Comparison of ENCODE assay signal across 8 cellular contexts in genomic region chr6:32868257-32868788, GRCh38. TPM values are rescaled to one million over a fixed set of nuclear protein-coding genes. Genes with fewer than 3 reads are reported as not detected.
DNase-seq lines count a peak whose midpoint lies in the region; ATAC-seq and TF ChIP-seq lines count a peak whose summit lies in the region.

No MANE protein-coding gene starts in this region.

- DNase-seq in COR-L47 (lab: John Stamatoyannopoulos, UW): peak; percentile 40
- DNase-seq in HK-2 (ENCODE audit: unreplicated experiment): peak; percentile 73
- DNase-seq in activated CD8-positive, alpha-beta memory T cell treated with anti-CD3 and anti-CD28 coated beads, Interleukin-2, amount 50 U/mL, for 48 hours: peak; percentile 95
- peak; percentile 80 for DNase-seq in natural killer cell treated with Interleukin-12 subunit alpha and Interleukin-12 subunit beta and Interleukin-15 and Interleukin-18, amount 100 ng/mL, for 72 hours (ENCODE audit: low spot score)
- DNase-seq in stimulated activated naive CD4-positive, alpha-beta T cell treated with Interleukin-2 at 50 U/mL for 16 hours (lab: John Stamatoyannopoulos, UW): peak; percentile 81
- DNase-seq in cortex of kidney (lab: John Stamatoyannopoulos, UW): no peak

- H3K36me3 ChIP-seq in OCI-LY3 (replicated peaks; ENCODE audit: low read depth, low read length): no peaks in the 10 kb centered on the region

- H3K27ac ChIP-seq in OCI-LY3 (ENCODE audit: low read length): no peak overlapping the region

- peaks cover 0 to 4% of the 10 kb centered on the region in 2 donors for H3K27me3 Mint-ChIP-seq in natural killer cell treated with Interleukin-12 subunit alpha and Interleukin-12 subunit beta and Interleukin-15 and Interleukin-18, amount 100 ng/mL, for 72 hours

- no peak overlapping the region for H3K4me3 Mint-ChIP-seq in natural killer cell treated with Interleukin-12 subunit alpha and Interleukin-12 subunit beta and Interleukin-15 and Interleukin-18, amount 100 ng/mL, for 72 hours

- peaks cover 15% of the 10 kb centered on the region for H3K27me3 ChIP-seq in OCI-LY3 (ENCODE audit: low read depth, low read length)

- no peaks in the 10 kb centered on the region for H3K79me2 ChIP-seq in OCI-LY3 (ENCODE audit: low read length)

- peaks cover 6 to 31% of the 10 kb centered on the region in 2 donors for H3K4me1 Mint-ChIP-seq in natural killer cell treated with Interleukin-12 subunit alpha and Interleukin-12 subunit beta and Interleukin-15 and Interleukin-18, amount 100 ng/mL, for 72 hours (ENCODE audit: low read depth in 2 of 2)

- H3K27ac Mint-ChIP-seq in natural killer cell treated with Interleukin-12 subunit alpha and Interleukin-12 subunit beta and Interleukin-15 and Interleukin-18, amount 100 ng/mL, for 72 hours: peak overlapping the region in 1 of 2 donors; percentile 5

- no peaks in the 10 kb centered on the region for H3K9me3 Mint-ChIP-seq in natural killer cell treated with Interleukin-12 subunit alpha and Interleukin-12 subunit beta and Interleukin-15 and Interleukin-18, amount 100 ng/mL, for 72 hours

- H4K20me1 ChIP-seq in OCI-LY3 (ENCODE audit: insufficient read depth, low read length): no peaks in the 10 kb centered on the region

- H3K4me3 ChIP-seq in OCI-LY3 (ENCODE audit: low read length): peak overlapping the region; percentile 33

- H3K4me1 ChIP-seq in OCI-LY3 (ENCODE audit: low read length): peaks cover 39% of the 10 kb centered on the region

- H3K4me2 ChIP-seq in OCI-LY3 (ENCODE audit: low read length): peak overlapping the region; percentile 67

- no peak overlapping the region for H2AFZ ChIP-seq in OCI-LY3 (ENCODE audit: low read depth, low read length)

- TF ChIP-seq CTCF in OCI-LY3 (IDR thresholded peaks at IDR 0.05; ENCODE audit: low read depth, low read length): peak; percentile 75

- no peaks in the 10 kb centered on the region for H3K9me3 ChIP-seq in OCI-LY3 (ENCODE audit: insufficient read depth, low read length)

- peak overlapping the region; percentile 50; the same call in 1 of the 2 replicates for H3K9ac ChIP-seq in OCI-LY3 (ENCODE audit: low read length)

- ATAC-seq in esophagus mucosa: peak; percentile 71
- peak; percentile 77 to 78 for ATAC-seq in natural killer cell treated with Interleukin-12 subunit alpha and Interleukin-12 subunit beta and Interleukin-15 and Interleukin-18, amount 100 ng/mL, for 72 hours

- no peaks in the 10 kb centered on the region for H3K36me3 Mint-ChIP-seq in natural killer cell treated with Interleukin-12 subunit alpha and Interleukin-12 subunit beta and Interleukin-15 and Interleukin-18, amount 100 ng/mL, for 72 hours

RNA-seq across cellular contexts. Expression of gene PSMB9, which starts 14.3 kb away (rescaled TPM):
- 11.7 TPM for total RNA-seq in esophagus mucosa
- total RNA-seq in natural killer cell treated with Interleukin-12 subunit alpha and Interleukin-12 subunit beta and Interleukin-15 and Interleukin-18, amount 100 ng/mL, for 72 hours: 100 to 1,000 TPM; 212 to 401 TPM

RNA-seq across cellular contexts. Expression of gene TAP1, which starts 14.8 kb away (rescaled TPM):
- 26.0 TPM for total RNA-seq in esophagus mucosa
- 100 to 1,000 TPM; 512 to 588 TPM for total RNA-seq in natural killer cell treated with Interleukin-12 subunit alpha and Interleukin-12 subunit beta and Interleukin-15 and Interleukin-18, amount 100 ng/mL, for 72 hours

RNA-seq across cellular contexts. Expression of gene PSMB8, which starts 24.5 kb away (rescaled TPM):
- total RNA-seq in esophagus mucosa: 33.0 TPM
- total RNA-seq in natural killer cell treated with Interleukin-12 subunit alpha and Interleukin-12 subunit beta and Interleukin-15 and Interleukin-18, amount 100 ng/mL, for 72 hours: 100 to 1,000 TPM; 259 to 356 TPM

RNA-seq across cellular contexts. Expression of gene TAP2, which starts 29.8 kb away (rescaled TPM):
- total RNA-seq in esophagus mucosa: 23.1 TPM
- total RNA-seq in natural killer cell treated with Interleukin-12 subunit alpha and Interleukin-12 subunit beta and Interleukin-15 and Interleukin-18, amount 100 ng/mL, for 72 hours: 100 to 1,000 TPM; 220 to 252 TPM

RNA-seq across cellular contexts. Expression of gene HLA-DOB, which starts 51.5 kb away (rescaled TPM):
- 0.52 TPM for total RNA-seq in esophagus mucosa
- total RNA-seq in natural killer cell treated with Interleukin-12 subunit alpha and Interleukin-12 subunit beta and Interleukin-15 and Interleukin-18, amount 100 ng/mL, for 72 hours: 10 to 100 TPM in 1 of 2 donors, 1 to 10 TPM in 1; 3.3 to 13.9 TPM

Comparison
In these comparisons a context has a peak if more than half of its experiments do, and no peak if none do; other contexts are left out.
1. RNA of gene PSMB9, which starts 14.3 kb away (total RNA-seq): 212 to 401 TPM in natural killer cell treated with Interleukin-12 subunit alpha and Interleukin-12 subunit beta and Interleukin-15 and Interleukin-18, amount 100 ng/mL, for 72 hours; 11.7 TPM in esophagus mucosa (single experiment); every median in the first group is over 10 times any median in the second.
2. RNA of gene TAP1, which starts 14.8 kb away (total RNA-seq): 512 to 588 TPM in natural killer cell treated with Interleukin-12 subunit alpha and Interleukin-12 subunit beta and Interleukin-15 and Interleukin-18, amount 100 ng/mL, for 72 hours; 26.0 TPM in esophagus mucosa (single experiment); every median in the first group is over 10 times any median in the second.